32 cellular contexts compared by ENCODE assay signal in the genomic region with DNA sequence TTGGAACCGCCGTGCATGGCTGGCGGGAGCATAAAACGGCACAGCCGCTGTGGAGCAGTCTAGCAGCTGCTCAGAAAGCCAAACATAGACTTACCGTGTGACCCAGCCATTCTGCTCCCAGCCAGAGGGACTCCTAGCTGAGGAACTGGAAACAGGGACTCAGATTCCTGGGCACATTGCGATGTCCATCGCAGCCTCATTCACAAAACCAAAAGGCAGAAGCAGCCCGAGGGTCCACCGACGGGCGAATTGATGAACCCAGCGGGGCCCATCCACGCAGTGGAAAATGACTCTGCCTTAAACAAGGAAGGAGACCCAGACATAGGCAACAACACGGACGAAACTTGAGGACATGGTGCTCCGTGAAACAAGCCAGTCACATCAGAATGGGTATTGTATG. TPM values are rescaled to one million over a fixed set of nuclear protein-coding genes. Genes with fewer than 3 reads are reported as not detected.
"Had no signal": no experiment of that assay in that cellular context is flagged by ENCODE, and none has a peak within 500 bp of the region (broad histone marks: within the 10 kb centered on the region; RNA-seq: fewer than 3 reads in every experiment).

No MANE protein-coding gene starts in this region.

- H3K27me3 ChIP-seq: adrenal gland, ascending aorta, cardiac muscle cell had no signal

- ATAC-seq: activated T-cell treated with anti-CD3 and anti-CD28 coated beads, Interleukin-2, amount 50 U/mL, for 72 hours; effector memory CD8-positive, alpha-beta T cell; esophagus mucosa; left lobe of liver; mucosa of descending colon; natural killer cell treated with Interleukin-12 subunit alpha and Interleukin-12 subunit beta and Interleukin-15 and Interleukin-18, amount 100 ng/mL, for 72 hours; stimulated activated naive B cell treated with anti-CD40 and anti-IgM and Interleukin-4, amounts not matched to agents 10 μg/mL and 1 μg/mL and 100 μg/mL, for 72 hours had no signal

- DNase-seq: activated CD4-positive, alpha-beta T cell treated with anti-CD3 and anti-CD28 coated beads for 4 hours; activated CD4-positive, alpha-beta T cell treated with anti-CD3 and anti-CD28 coated beads, Interleukin-2, amount 50 U/mL, for 4 hours; activated naive CD4-positive, alpha-beta T cell treated with Interleukin-2 at 50 U/mL for 16 hours; activated naive CD8-positive, alpha-beta T cell treated with anti-CD3 and anti-CD28 coated beads for 36 hours; activated T-cell treated with anti-CD3 and anti-CD28 coated beads for 4 hours; activated T-cell treated with anti-CD3 and anti-CD28 coated beads, Interleukin-2, amount 50 U/mL, for 72 hours; adrenal gland; cerebellar nuclear complex; cortex of kidney; effector memory CD8-positive, alpha-beta T cell; foreskin fibroblast; kidney; stimulated activated CD4-positive, alpha-beta T cell treated with anti-CD3 and anti-CD28 coated beads, Interleukin-2, amount 100 ng/mL, for 24 hours; stimulated activated naive B cell treated with anti-CD40 and anti-IgM and Interleukin-4, amounts not matched to agents 10 μg/mL and 1 μg/mL and 100 μg/mL, for 72 hours; stomach; T-helper 1 cell had no signal

- H3K4me1 ChIP-seq: adrenal gland, ascending aorta had no signal

- H3K9me3 ChIP-seq: ascending aorta had no signal

- H3K27ac ChIP-seq: adrenal gland, ascending aorta, cardiac muscle cell, stomach, tibial artery, VCaP had no signal

- H3K36me3 ChIP-seq: adrenal gland, ascending aorta, cardiac muscle cell, stomach had no signal

- H3K4me3 ChIP-seq: adrenal gland, ascending aorta, cardiac muscle cell, mucosa of descending colon, smooth muscle cell, stomach, tibial artery had no signal

RNA-seq across cellular contexts. Expression of gene MUC5B, which starts 5.7 kb away (rescaled TPM):
- total RNA-seq: activated naive CD8-positive, alpha-beta T cell treated with anti-CD3 and anti-CD28 coated beads for 36 hours; activated T-cell treated with anti-CD3 and anti-CD28 coated beads, Interleukin-2, amount 50 U/mL, for 72 hours; cardiac muscle cell; glomerular endothelial cell; lung microvascular endothelial cell; mesenteric fat pad; myocyte; natural killer cell treated with Interleukin-12 subunit alpha and Interleukin-12 subunit beta and Interleukin-15 and Interleukin-18, amount 100 ng/mL, for 72 hours; renal cortical epithelial cell; smooth muscle cell; ureter had no signal
- polyA plus RNA-seq: cardiac muscle cell, smooth muscle cell had no signal

RNA-seq across cellular contexts. Expression of gene MUC5AC, which starts 59.4 kb away (rescaled TPM):
- total RNA-seq: activated naive CD8-positive, alpha-beta T cell treated with anti-CD3 and anti-CD28 coated beads for 36 hours; activated T-cell treated with anti-CD3 and anti-CD28 coated beads, Interleukin-2, amount 50 U/mL, for 72 hours; cardiac muscle cell; esophagus mucosa; glomerular endothelial cell; lung microvascular endothelial cell; mesenteric fat pad; myocyte; natural killer cell treated with Interleukin-12 subunit alpha and Interleukin-12 subunit beta and Interleukin-15 and Interleukin-18, amount 100 ng/mL, for 72 hours; omental fat pad; renal cortical epithelial cell; smooth muscle cell; ureter had no signal
- polyA plus RNA-seq: cardiac muscle cell, smooth muscle cell had no signal
